Comparison of ENCODE assay signal across 20 cellular contexts in the genomic region with DNA sequence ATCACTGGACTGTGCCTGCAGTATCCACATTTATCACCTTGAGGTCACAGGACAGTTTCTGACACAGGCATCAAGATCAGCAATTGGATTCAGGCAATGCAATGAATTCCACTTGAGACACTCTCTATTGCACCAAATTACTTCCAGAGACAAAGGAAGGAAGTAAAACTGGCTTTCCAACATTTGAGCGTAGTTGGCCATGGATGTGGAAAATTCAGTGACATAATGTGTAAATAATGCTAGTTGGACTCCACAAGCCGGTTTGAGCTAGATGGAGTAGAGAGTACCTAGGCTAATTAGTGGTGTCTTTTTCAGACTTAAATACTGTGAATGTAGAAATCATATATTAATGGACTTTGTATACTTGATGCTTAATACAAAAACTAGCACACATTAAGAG.
"Had no signal": no experiment of that assay in that cellular context is flagged by ENCODE, and none has a peak within 500 bp of the region (broad histone marks: within the 10 kb centered on the region; RNA-seq: fewer than 3 reads in every experiment).

No MANE protein-coding gene starts in this region.

- H3K27me3 ChIP-seq: brain microvascular endothelial cell, colonic mucosa, esophagus muscularis mucosa, tibial artery had no signal

- DNase-seq: activated CD4-positive, alpha-beta T cell treated with anti-CD3 and anti-CD28 coated beads, Interleukin-2, amount 10 ng/mL, durations not matched to agents 24 days and 14 days; activated CD4-positive, CD25-positive, alpha-beta regulatory T cell; activated CD8-positive, alpha-beta memory T cell treated with anti-CD3 and anti-CD28 coated beads, Interleukin-2, amount 50 U/mL, for 48 hours; activated CD8-positive, alpha-beta T cell treated with anti-CD3 and anti-CD28 coated beads, Interleukin-2, amount 10 ng/mL, durations not matched to agents 7 days and 5 days; activated effector memory CD4-positive, alpha-beta T cell treated with Interleukin-2 at 50 U/mL for 16 hours; activated naive CD4-positive, alpha-beta T cell treated with anti-CD3 and anti-CD28 coated beads, Interleukin-2, amount 50 U/mL, for 16 hours; activated T-cell treated with anti-CD3 and anti-CD28 coated beads, Interleukin-2, amount 50 U/mL, for 48 hours; aorta; brain microvascular endothelial cell; colonic mucosa; foreskin melanocyte; hypothalamus; nephron progenitor cell; occipital lobe; stimulated activated naive CD8-positive, alpha-beta T cell treated with anti-CD3 and anti-CD28 coated beads, Interleukin-15, Interleukin-2, amounts not matched to agents 100 U/mL and 50 U/mL, for 24 hours; substantia nigra; T1000; tibial artery had no signal

- H3K4me3 ChIP-seq: colonic mucosa, esophagus muscularis mucosa, lung, tibial artery had no signal

- H3K4me1 ChIP-seq: colonic mucosa, esophagus muscularis mucosa, tibial artery had no signal

- H3K27ac ChIP-seq: brain microvascular endothelial cell, colonic mucosa, esophagus muscularis mucosa, tibial artery had no signal

- H3K9me3 ChIP-seq: colonic mucosa, esophagus muscularis mucosa, tibial artery had no signal

- H3K36me3 ChIP-seq: brain microvascular endothelial cell, colonic mucosa, esophagus muscularis mucosa, tibial artery had no signal

- ATAC-seq: activated CD8-positive, alpha-beta T cell treated with anti-CD3 and anti-CD28 coated beads, Interleukin-2, amount 10 ng/mL, durations not matched to agents 7 days and 5 days; stimulated activated naive CD8-positive, alpha-beta T cell treated with anti-CD3 and anti-CD28 coated beads, Interleukin-15, Interleukin-2, amounts not matched to agents 100 U/mL and 50 U/mL, for 24 hours had no signal
